8 cellular contexts compared by ENCODE assay signal in the genomic region with DNA sequence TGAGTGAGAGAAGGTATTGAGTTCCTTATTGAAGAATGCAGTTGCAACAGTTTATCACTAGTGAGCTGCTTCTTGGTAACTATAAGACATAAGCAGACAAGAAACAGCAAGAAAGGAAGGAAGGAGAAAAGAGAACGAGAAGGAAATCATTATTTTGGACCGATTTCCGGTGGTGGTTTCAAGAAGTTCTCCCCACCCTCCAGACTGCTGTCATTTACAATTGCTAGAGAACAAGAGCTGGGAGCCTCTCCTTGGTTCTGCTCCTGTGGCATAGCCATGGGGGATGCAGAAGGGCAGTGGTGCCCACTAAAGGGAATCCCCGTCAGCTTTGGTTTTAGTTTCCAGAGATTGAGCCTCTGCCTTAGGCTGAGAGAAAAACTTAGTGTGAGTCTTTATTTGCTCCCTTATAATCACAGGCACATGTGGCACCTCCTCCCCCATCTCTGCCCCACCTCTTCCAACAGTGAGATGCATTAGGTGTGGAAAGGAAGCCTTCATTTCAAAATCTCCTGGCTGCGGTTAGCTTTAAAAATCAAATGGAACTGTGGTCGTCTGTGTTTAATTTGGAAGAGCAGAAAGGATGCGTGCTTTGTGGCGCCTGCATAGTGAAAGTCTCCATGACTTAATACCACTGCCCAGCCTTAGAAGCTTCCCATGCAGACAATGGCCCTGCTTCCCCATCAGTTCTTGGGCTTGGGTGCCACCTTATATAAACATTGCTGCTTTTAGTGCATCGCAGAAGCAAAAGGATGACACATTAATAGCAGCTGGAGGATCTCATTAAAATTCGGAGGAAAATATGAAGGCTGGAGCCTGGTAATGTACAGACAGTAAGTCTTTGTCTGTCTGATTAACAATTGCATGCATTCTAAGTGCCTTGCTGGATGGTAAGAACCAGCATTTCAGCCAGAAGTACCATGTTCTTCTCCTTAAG. TPM values are rescaled to one million over a fixed set of nuclear protein-coding genes. Genes with fewer than 3 reads are reported as not detected.
A peak's percentile ranks its signal among the peaks of the same experiment; 100 is the strongest.
DNase-seq lines count a peak whose midpoint lies in the region; ATAC-seq, FAIRE-seq and TF ChIP-seq lines count a peak whose summit lies in the region.

No MANE protein-coding gene starts in this region.

- H3K79me2 ChIP-seq in DOHH2 (ENCODE audit: control insufficient read depth, low read length) (peaks cover 90% of the 10 kb centered on the region), HepG2 (ENCODE audit: insufficient read depth, low read length) (peaks cover 58% of the 10 kb centered on the region)

- peaks cover 2% of the 10 kb centered on the region for H3K36me3 Mint-ChIP-seq in memory B cell

- in situ Hi-C loops in HepG2 (cut with HindIII; ENCODE audit: extremely low pct_ligation_motif_present, low pct_unique_long_range_greater_than_20kb), result no loop called here

- BruUV-seq in HepG2 (replicated peaks; lab: Mats Ljungman, UMichigan), result no TSS peak

- TF ChIP-seq POLR2A in HepG2 (IDR thresholded peaks at IDR 0.05; ENCODE audit: insufficient read depth in 1 of 2, low read depth in 2 of 2, low read length in 2 of 2), result no peak

- H3K9me2 ChIP-seq in DOHH2 (replicated peaks; ENCODE audit: control insufficient read depth, low read length), result no peaks in the 10 kb centered on the region

- no peak for TF ChIP-seq CTCF in DOHH2 (IDR thresholded peaks at IDR 0.05; ENCODE audit: low read depth, low read length, poor library complexity, severe bottlenecking)
- TF ChIP-seq CTCF in HepG2 (CRISPR knock-in tag; IDR thresholded peaks at IDR 0.05), result no peak
- no peak for TF ChIP-seq CTCF in GM20000 (IDR thresholded peaks at IDR 0.05; ENCODE audit: extremely low read depth, missing control alignments)

- DNase-seq in NCI-H69 (lab: John Stamatoyannopoulos, UW) (peak; percentile 21), memory B cell (ENCODE audit: low spot score in 2 of 2) (no peak), NCI-H2227 treated with DMSO at 0.1 percent for 48 hours (lab: John Stamatoyannopoulos, UW) (no peak), HepG2 (ENCODE audit: low spot score) (no peak), GM20000 (ENCODE audit: low spot score) (no peak)
- DNase-seq in activated CD4-positive, CD25-positive, alpha-beta regulatory T cell treated with anti-CD3 and anti-CD28 coated beads, Interleukin-2, amount 50 U/mL, for 72 hours, result no peak

- peak overlapping the region; percentile 27 for H3K4me3 Mint-ChIP-seq in memory B cell

- peaks cover 50% of the 10 kb centered on the region for H3K4me1 Mint-ChIP-seq in memory B cell

- peak; percentile 18 for ATAC-seq in GM21423 (IDR thresholded peaks at IDR 0.05; ENCODE audit: unreplicated experiment)
- peak; percentile 54 for ATAC-seq in memory B cell (ENCODE audit: low read depth)
- no peak for ATAC-seq in HepG2

- no peak for TF ChIP-seq RAD21 in HepG2 (CRISPR knock-in tag; IDR thresholded peaks at IDR 0.05)

- H3F3A ChIP-seq in DOHH2 (ENCODE audit: control insufficient read depth, insufficient read depth), result peaks cover 10% of the 10 kb centered on the region; the same call in 1 of the 2 replicates

- H3K27ac Mint-ChIP-seq in memory B cell, result peak overlapping the region; percentile 73

- no peak for FAIRE-seq in HepG2 (lab: Jason Lieb, UNC)

- 95% methylated on average over 10 of the region's 10 CpGs for WGBS in HepG2 (ENCODE audit: low lambda C conversion rate)

- H3K4me3 ChIP-seq in DOHH2 (ENCODE audit: low read length), result peak overlapping the region; percentile 45
- no peak overlapping the region for H3K4me3 ChIP-seq in HepG2 (replicated peaks in 1 of 3; ENCODE audit: insufficient read depth in 1 of 3, low read depth in 2 of 3, low read length in 3 of 3)

- no peaks in the 10 kb centered on the region for H3K9me3 Mint-ChIP-seq in memory B cell

- POLR2A ChIA-PET in HepG2 (lab: Yijun Ruan, JAX), result no interaction called here

- H3K9me3 ChIP-seq in DOHH2 (ENCODE audit: control insufficient read depth, insufficient read depth, low read length), result no peaks in the 10 kb centered on the region
- H3K9me3 ChIP-seq in HepG2 (ENCODE audit: low read length), result no peaks in the 10 kb centered on the region

- no peak overlapping the region for H2AFZ ChIP-seq in HepG2 (ENCODE audit: low read length)

- CTCF ChIA-PET in HepG2 (lab: Yijun Ruan, JAX; ENCODE audit: low intra/inter-chr PET ratio, low total read pairs), result no interaction called here

- H3K36me3 ChIP-seq in DOHH2 (ENCODE audit: control insufficient read depth, low read length) (peaks cover 7% of the 10 kb centered on the region; the same call in 1 of the 2 replicates), HepG2 (replicated peaks in 1 of 2; ENCODE audit: control insufficient read depth in 1 of 2, insufficient read depth in 2 of 2, low read length in 2 of 2) (peaks cover 2 to 4% of the 10 kb centered on the region in 2 experiments; a peak in 2 of 5 replicates)

- TF ChIP-seq EP300 in HepG2 (IDR thresholded peaks at IDR 0.05; ENCODE audit: low read depth in 2 of 2, low read length in 2 of 2) (no peak), HepG2 (CRISPR knock-in tag; IDR thresholded peaks at IDR 0.05; ENCODE audit: borderline replicate concordance) (no peak)

- peak overlapping the region; percentile 65 for H3K4me2 ChIP-seq in DOHH2 (ENCODE audit: low read length)
- no peak overlapping the region for H3K4me2 ChIP-seq in HepG2 (ENCODE audit: low read depth, low read length)

- intact Hi-C loops in HepG2 (cut with micrococcal nuclease; ENCODE audit: unreplicated experiment), result no loop called here

- H4K20me1 ChIP-seq in DOHH2 (ENCODE audit: control insufficient read depth, insufficient read depth, low read depth, low read length) (peaks cover 21% of the 10 kb centered on the region; the same call in 1 of the 2 replicates), HepG2 (ENCODE audit: insufficient read depth, low read length) (peaks cover 18% of the 10 kb centered on the region)

- peaks cover 71% of the 10 kb centered on the region for H3K4me1 ChIP-seq in DOHH2 (ENCODE audit: control insufficient read depth, low read length)
- H3K4me1 ChIP-seq in HepG2 (ENCODE audit: insufficient read depth, low read length), result peaks cover 35% of the 10 kb centered on the region

- no peaks in the 10 kb centered on the region for H3K27me3 Mint-ChIP-seq in memory B cell

- no peak overlapping the region for H3K9ac ChIP-seq in HepG2 (ENCODE audit: insufficient read depth, low read depth, low read length)

- H3K27ac ChIP-seq in DOHH2 (ENCODE audit: low read depth, low read length), result no peak overlapping the region
- no peak overlapping the region for H3K27ac ChIP-seq in HepG2 (ENCODE audit: extremely low read length, insufficient read depth, low read length)

- H3K27me3 ChIP-seq in DOHH2 (ENCODE audit: control insufficient read depth, low read length), result no peaks in the 10 kb centered on the region
- H3K27me3 ChIP-seq in HepG2 (ENCODE audit: control insufficient read depth in 1 of 2, insufficient read depth in 2 of 2, low read length in 2 of 2), result no peaks in the 10 kb centered on the region; a peak in 1 of 5 replicates

TF ChIP-seq in HepG2, 621 proteins besides CTCF, POLR2A, EP300 and RAD21 (continues in another document):
- no peak for TF ChIP-seq ZNF335 (CRISPR knock-in tag; IDR thresholded peaks at IDR 0.05)
- no peak for TF ChIP-seq ZEB1 (IDR thresholded peaks at IDR 0.05; ENCODE audit: insufficient replicate concordance, low read depth)
- no peak for TF ChIP-seq ZNF569 (CRISPR knock-in tag; IDR thresholded peaks at IDR 0.05; ENCODE audit: borderline replicate concordance)
- TF ChIP-seq MBD4 (IDR thresholded peaks at IDR 0.05; ENCODE audit: borderline replicate concordance, low read length), result no peak

RNA-seq across cellular contexts. Expression of gene LRCH1, which starts 25.0 kb away (rescaled TPM):
- 4.1 and 6.6 TPM in 2 replicates for total RNA-seq in HepG2 (2016; rRNA removed; fragmentation: Illumina TruSeq; extraction: Trizol)
- total RNA-seq in HepG2 (2016; cell fraction: cytosol; rRNA removed; fragmentation: Illumina TruSeq; extraction: Trizol; ENCODE audit: low read depth), result 2.2 and 2.4 TPM in 2 replicates
- 4.2 and 6.0 TPM in 2 replicates for total RNA-seq in HepG2 (2016; cell fraction: insoluble cytoplasmic fraction; rRNA removed; fragmentation: Illumina TruSeq; extraction: Trizol)
- 3.5 and 3.9 TPM in 2 replicates for total RNA-seq in HepG2 (2016; cell fraction: membrane; rRNA removed; fragmentation: Illumina TruSeq; extraction: Trizol)
- total RNA-seq in HepG2 (2016; cell fraction: nucleus; rRNA removed; fragmentation: Illumina TruSeq; extraction: Trizol), result 10.2 and 12.6 TPM in 2 replicates
- 9.2 and 12.6 TPM in 2 replicates for polyA plus RNA-seq in HepG2 (2011; rRNA removed)
- 4.7 and 5.6 TPM in 2 replicates for polyA plus RNA-seq in HepG2 (2011; cell fraction: cytosol; rRNA removed)
- polyA plus RNA-seq in HepG2 (2011; cell fraction: nucleus; rRNA removed), result 9.3 and 10.3 TPM in 2 replicates
- polyA plus RNA-seq in HepG2 (2012), result 7.8 and 9.2 TPM in 2 replicates
- polyA plus RNA-seq in HepG2 (2016; cell fraction: cytosol; fragmentation: Illumina TruSeq; extraction: Trizol; ENCODE audit: low read depth), result 0.29 and 0.41 TPM in 2 replicates
- 6.5 and 7.8 TPM in 2 replicates for polyA plus RNA-seq in HepG2 (2016; cell fraction: insoluble cytoplasmic fraction; fragmentation: Illumina TruSeq; extraction: Trizol; ENCODE audit: low read depth)
- polyA plus RNA-seq in HepG2 (2016; cell fraction: membrane; fragmentation: Illumina TruSeq; extraction: Trizol; ENCODE audit: low read depth), result 1.3 and 1.7 TPM in 2 replicates
- 9.3 TPM in 2 replicates for polyA plus RNA-seq in HepG2 (2016; cell fraction: nucleus; fragmentation: Illumina TruSeq; extraction: Trizol; ENCODE audit: insufficient read depth, low read depth)
- polyA minus RNA-seq in HepG2 (2011; rRNA and poly(A)+ RNA removed; ENCODE audit: low replicate concordance), result 10.6 and 13.7 TPM in 2 replicates
- polyA minus RNA-seq in HepG2 (2011; cell fraction: cytosol; rRNA and poly(A)+ RNA removed), result 8.0 and 9.5 TPM in 2 replicates
- 54.5 and 56.4 TPM in 2 replicates for polyA minus RNA-seq in HepG2 (2011; cell fraction: nucleus; rRNA and poly(A)+ RNA removed)
